Comparison of ENCODE assay signal across 8 cellular contexts in the genomic region with DNA sequence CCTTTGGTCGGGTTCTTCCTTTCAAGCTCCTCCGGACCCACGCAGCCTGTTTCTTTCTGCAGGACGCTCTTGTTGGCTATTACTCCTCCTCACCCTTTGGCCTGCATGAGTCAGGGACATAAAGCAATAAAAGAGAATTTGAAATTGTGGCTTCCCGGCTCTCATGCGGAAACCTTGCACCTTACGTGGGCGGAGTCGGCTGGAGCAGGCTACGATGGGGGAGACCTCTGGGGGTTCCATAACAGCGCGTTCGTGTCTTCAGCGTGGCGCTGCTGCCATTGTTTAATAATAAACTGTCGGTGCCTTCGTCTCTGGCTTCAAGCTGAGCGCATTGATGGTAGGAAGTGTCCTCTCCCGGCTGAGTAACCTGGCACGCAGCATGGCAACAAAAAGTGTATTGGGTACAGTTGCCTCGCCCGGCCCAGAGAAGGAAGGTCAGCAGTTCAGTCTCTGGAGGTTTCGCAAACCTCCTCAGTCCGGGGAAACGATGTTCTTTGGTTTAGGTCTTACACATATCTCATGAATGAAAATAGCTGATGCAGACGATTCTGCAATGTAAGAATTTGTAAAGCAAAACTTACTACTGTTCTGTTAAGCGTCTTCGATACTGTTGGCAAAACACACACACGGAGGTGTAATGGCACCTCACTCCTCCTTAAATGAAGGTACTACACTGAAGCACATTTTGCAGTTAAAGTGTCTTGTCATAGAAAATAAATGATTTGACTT. TPM values are rescaled to one million over a fixed set of nuclear protein-coding genes. Genes with fewer than 3 reads are reported as not detected.
DNase-seq lines count a peak whose midpoint lies in the region; ATAC-seq and TF ChIP-seq lines count a peak whose summit lies in the region.

No MANE protein-coding gene starts in this region.

- H3K9me3 Mint-ChIP-seq in CD8-positive, alpha-beta T cell, result no peaks in the 10 kb centered on the region
- no peaks in the 10 kb centered on the region for H3K9me3 Mint-ChIP-seq in dendritic cell treated with granulocyte-macrophage colony-stimulating factor and Interleukin-4, amounts not matched to agents 40 ng/mL and 50 ng/mL, for 4 days

- peaks cover 2% of the 10 kb centered on the region for H3K79me1 ChIP-seq in mesenchymal stem cell (replicated peaks; ENCODE audit: low read length, poor library complexity, severe bottlenecking)

- H3K4me2 ChIP-seq in mesenchymal stem cell (ENCODE audit: low read length, poor library complexity, severe bottlenecking), result peak overlapping the region; percentile 77

- H3K27me3 Mint-ChIP-seq in CD8-positive, alpha-beta T cell (ENCODE audit: low read depth), result peaks cover 2% of the 10 kb centered on the region
- peaks cover 6% of the 10 kb centered on the region for H3K27me3 Mint-ChIP-seq in dendritic cell treated with granulocyte-macrophage colony-stimulating factor and Interleukin-4, amounts not matched to agents 40 ng/mL and 50 ng/mL, for 4 days

- no peaks in the 10 kb centered on the region for H3K9me3 ChIP-seq in CD8-positive, alpha-beta T cell (ENCODE audit: low read length)
- H3K9me3 ChIP-seq in mesenchymal stem cell (ENCODE audit: control insufficient read depth, low read length), result no peaks in the 10 kb centered on the region
- H3K9me3 ChIP-seq in thyroid gland, result no peaks in the 10 kb centered on the region

- H3K4me3 Mint-ChIP-seq in CD8-positive, alpha-beta T cell, result peak overlapping the region; percentile 94
- H3K4me3 Mint-ChIP-seq in dendritic cell treated with granulocyte-macrophage colony-stimulating factor and Interleukin-4, amounts not matched to agents 40 ng/mL and 50 ng/mL, for 4 days, result peak overlapping the region; percentile 98

- H2BK15ac ChIP-seq in mesenchymal stem cell (ENCODE audit: low read depth, poor library complexity, severe bottlenecking), result peak overlapping the region; percentile 78

- H3K4me1 ChIP-seq in CD8-positive, alpha-beta T cell (ENCODE audit: insufficient read depth, low read length), result peaks cover 11% of the 10 kb centered on the region
- peaks cover 4% of the 10 kb centered on the region for H3K4me1 ChIP-seq in mesenchymal stem cell (ENCODE audit: control insufficient read depth, insufficient read depth, low read depth, low read length)
- peaks cover 0 to 6% of the 10 kb centered on the region in 2 donors for H3K4me1 ChIP-seq in thyroid gland

- no peaks in the 10 kb centered on the region for H3K27me3 ChIP-seq in CD8-positive, alpha-beta T cell (ENCODE audit: insufficient read depth, low read length)
- H3K27me3 ChIP-seq in mesenchymal stem cell (ENCODE audit: control insufficient read depth in 1 of 2, insufficient read depth in 1 of 2, low read length in 2 of 2) (no peaks in the 10 kb centered on the region), thyroid gland (no peaks in the 10 kb centered on the region)

- H3K18ac ChIP-seq in mesenchymal stem cell (ENCODE audit: low read depth in 1 of 2, low read length in 2 of 2), result peak overlapping the region in 1 of 2 experiments; percentile 50

- H4K8ac ChIP-seq in mesenchymal stem cell (ENCODE audit: low read length), result peak overlapping the region; percentile 43

- TF ChIP-seq CTCF in CD8-positive, alpha-beta T cell (IDR thresholded peaks at IDR 0.05), result no peak
- TF ChIP-seq CTCF in thyroid gland (IDR thresholded peaks at IDR 0.05), result no peak

- ATAC-seq in CD8-positive, alpha-beta T cell, result peak; percentile 52
- ATAC-seq in GM19324 (IDR thresholded peaks at IDR 0.05; ENCODE audit: low FRiP score, unreplicated experiment) (peak; percentile 31), HG03175 (IDR thresholded peaks at IDR 0.05; ENCODE audit: unreplicated experiment) (peak; percentile 23)

- H4K91ac ChIP-seq in mesenchymal stem cell (ENCODE audit: low read length), result no peak overlapping the region

- H3K4me3 ChIP-seq in CD8-positive, alpha-beta T cell (ENCODE audit: low read depth, low read length), result peak overlapping the region; percentile 97
- H3K4me3 ChIP-seq in mesenchymal stem cell (ENCODE audit: insufficient read depth in 1 of 2, low read depth in 1 of 2, low read length in 2 of 2), result peak overlapping the region; percentile 96 to 100
- H3K4me3 ChIP-seq in thyroid gland (replicated peaks in 1 of 3), result peak overlapping the region; percentile 3 to 93 (median 93)

- H3K27ac Mint-ChIP-seq in CD8-positive, alpha-beta T cell, result peak overlapping the region; percentile 98
- peak overlapping the region; percentile 99 for H3K27ac Mint-ChIP-seq in dendritic cell treated with granulocyte-macrophage colony-stimulating factor and Interleukin-4, amounts not matched to agents 40 ng/mL and 50 ng/mL, for 4 days

- H3K4ac ChIP-seq in mesenchymal stem cell (ENCODE audit: low read depth in 1 of 2, low read length in 2 of 2), result peak overlapping the region in 1 of 2 experiments; percentile 7

- peak in 2 of 7 experiments; percentile 69 to 83 for DNase-seq in CD8-positive, alpha-beta T cell
- DNase-seq in RPMI7951 (ENCODE audit: low read depth) (peak; percentile 12), mesenchymal stem cell (peak; percentile 66), thyroid gland (peak; percentile 66 to 72), T1000 (lab: John Stamatoyannopoulos, UW) (no peak)

- H2AFZ ChIP-seq in mesenchymal stem cell (ENCODE audit: low read depth, low read length), result peak overlapping the region; percentile 95

- H3K23ac ChIP-seq in mesenchymal stem cell (ENCODE audit: low read length in 2 of 2), result peak overlapping the region in 1 of 2 experiments; percentile 42

- H3K9ac ChIP-seq in mesenchymal stem cell (ENCODE audit: low read length), result peak overlapping the region; percentile 97

- no peak overlapping the region for H2BK120ac ChIP-seq in mesenchymal stem cell (ENCODE audit: low read depth, low read length)

- intact Hi-C loops in CD8-positive, alpha-beta T cell (cut with DNase I, micrococcal nuclease), result loop anchor here (1.0 to 10.0 kb wide), 17 partner anchors 130 to 1992 kb away; a partner anchor contains a TSS
- intact Hi-C loops in dendritic cell treated with granulocyte-macrophage colony-stimulating factor and Interleukin-4, amounts not matched to agents 40 ng/mL and 50 ng/mL, for 4 days (cut with micrococcal nuclease), result loop anchor here (10.0 kb wide), 1 partner anchor 1990 kb away; a partner anchor contains a TSS
- intact Hi-C loops in thyroid gland (cut with DNase I), result no loop called here

- POLR2A ChIA-PET in CD8-positive, alpha-beta T cell (lab: Charles Lee), result interaction anchor here (0.8 to 1.6 kb wide), 4 partner anchors 352 to 764 kb away, joined by 3 to 6 read pairs (median 4); a partner anchor contains a TSS

- H2BK12ac ChIP-seq in mesenchymal stem cell (ENCODE audit: low read length in 2 of 2), result peak overlapping the region in 1 of 2 experiments; percentile 67

- CTCF ChIA-PET in CD8-positive, alpha-beta T cell (lab: Charles Lee), result interaction anchor here (1.3 kb wide), 1 partner anchor 647 kb away, joined by 7 read pairs; a partner anchor contains a TSS

- H3K36me3 Mint-ChIP-seq in CD8-positive, alpha-beta T cell, result peaks cover 24% of the 10 kb centered on the region
- peaks cover 10% of the 10 kb centered on the region for H3K36me3 Mint-ChIP-seq in dendritic cell treated with granulocyte-macrophage colony-stimulating factor and Interleukin-4, amounts not matched to agents 40 ng/mL and 50 ng/mL, for 4 days (ENCODE audit: low read depth)

- WGBS in mesenchymal stem cell, result 7% methylated on average over 28 of the region's 29 CpGs
- 3 to 7% methylated on average over 20 to 29 of the region's 29 CpGs for WGBS in thyroid gland, 2 donors

- H3K14ac ChIP-seq in mesenchymal stem cell (ENCODE audit: low read length in 2 of 2), result no peak overlapping the region

- no peaks in the 10 kb centered on the region for H3K36me3 ChIP-seq in CD8-positive, alpha-beta T cell (ENCODE audit: insufficient read depth, low read length)
- H3K36me3 ChIP-seq in mesenchymal stem cell (ENCODE audit: control insufficient read depth in 1 of 2, insufficient read depth in 2 of 2, low read depth in 1 of 2, low read length in 2 of 2), result no peaks in the 10 kb centered on the region
- no peaks in the 10 kb centered on the region for H3K36me3 ChIP-seq in thyroid gland

- no peak for TF ChIP-seq POLR2A in thyroid gland (IDR thresholded peaks at IDR 0.05)

- H2BK5ac ChIP-seq in mesenchymal stem cell (ENCODE audit: low read depth, low read length, poor library complexity, severe bottlenecking), result no peak overlapping the region

- H2AK5ac ChIP-seq in mesenchymal stem cell (ENCODE audit: low read length, severe bottlenecking), result no peak overlapping the region

- peak overlapping the region; percentile 92 for H3K27ac ChIP-seq in CD8-positive, alpha-beta T cell (ENCODE audit: low read depth, low read length)
- H3K27ac ChIP-seq in mesenchymal stem cell (ENCODE audit: low read length, poor library complexity, severe bottlenecking), result peak overlapping the region; percentile 13
- peak overlapping the region in 2 of 3 donors; percentile 93 to 96 for H3K27ac ChIP-seq in thyroid gland

- H3K4me1 Mint-ChIP-seq in CD8-positive, alpha-beta T cell (ENCODE audit: low read depth), result peaks cover 45% of the 10 kb centered on the region
- peaks cover 18% of the 10 kb centered on the region for H3K4me1 Mint-ChIP-seq in dendritic cell treated with granulocyte-macrophage colony-stimulating factor and Interleukin-4, amounts not matched to agents 40 ng/mL and 50 ng/mL, for 4 days (ENCODE audit: low read depth)

RNA-seq across cellular contexts. Expression of a gene that starts 0.6 kb away (rescaled TPM):
- total RNA-seq in CD8-positive, alpha-beta T cell, result 10 to 100 TPM; 57.9 to 67.7 TPM
- 5.8 and 10.0 TPM in 2 replicates for total RNA-seq in RPMI7951 (2014; rRNA removed; shearing (Covaris generic))
- 17.8 TPM for polyA plus RNA-seq in mesenchymal stem cell (2013, experiment 1 of 2)
- 17.9 TPM for polyA plus RNA-seq in mesenchymal stem cell (2013, experiment 2 of 2)
- total RNA-seq in thyroid gland, result 10 to 100 TPM; 43.3 to 49.7 (median 46.6) TPM

RNA-seq across cellular contexts. Expression of a gene that starts 4.5 kb away (rescaled TPM):
- not detected for total RNA-seq in CD8-positive, alpha-beta T cell
- not detected in 2 replicates for total RNA-seq in RPMI7951 (2014; rRNA removed; shearing (Covaris generic))
- not detected for polyA plus RNA-seq in mesenchymal stem cell (2013, experiment 1 of 2)
- not detected for polyA plus RNA-seq in mesenchymal stem cell (2013, experiment 2 of 2)
- total RNA-seq in thyroid gland, result under 1 TPM in 2 of 4 donors, not detected in 2; 0.22 to 0.67 TPM

Comparison
In these comparisons a context has a peak if more than half of its experiments do, and no peak if none do; other contexts are left out.
1. H3K27ac ChIP-seq: peak in every context shown above with its lines; median percentile 94 in thyroid gland; 92 in CD8-positive, alpha-beta T cell; 13 in mesenchymal stem cell.